Comparison of ENCODE assay signal across 1 cellular context in the genomic region with DNA sequence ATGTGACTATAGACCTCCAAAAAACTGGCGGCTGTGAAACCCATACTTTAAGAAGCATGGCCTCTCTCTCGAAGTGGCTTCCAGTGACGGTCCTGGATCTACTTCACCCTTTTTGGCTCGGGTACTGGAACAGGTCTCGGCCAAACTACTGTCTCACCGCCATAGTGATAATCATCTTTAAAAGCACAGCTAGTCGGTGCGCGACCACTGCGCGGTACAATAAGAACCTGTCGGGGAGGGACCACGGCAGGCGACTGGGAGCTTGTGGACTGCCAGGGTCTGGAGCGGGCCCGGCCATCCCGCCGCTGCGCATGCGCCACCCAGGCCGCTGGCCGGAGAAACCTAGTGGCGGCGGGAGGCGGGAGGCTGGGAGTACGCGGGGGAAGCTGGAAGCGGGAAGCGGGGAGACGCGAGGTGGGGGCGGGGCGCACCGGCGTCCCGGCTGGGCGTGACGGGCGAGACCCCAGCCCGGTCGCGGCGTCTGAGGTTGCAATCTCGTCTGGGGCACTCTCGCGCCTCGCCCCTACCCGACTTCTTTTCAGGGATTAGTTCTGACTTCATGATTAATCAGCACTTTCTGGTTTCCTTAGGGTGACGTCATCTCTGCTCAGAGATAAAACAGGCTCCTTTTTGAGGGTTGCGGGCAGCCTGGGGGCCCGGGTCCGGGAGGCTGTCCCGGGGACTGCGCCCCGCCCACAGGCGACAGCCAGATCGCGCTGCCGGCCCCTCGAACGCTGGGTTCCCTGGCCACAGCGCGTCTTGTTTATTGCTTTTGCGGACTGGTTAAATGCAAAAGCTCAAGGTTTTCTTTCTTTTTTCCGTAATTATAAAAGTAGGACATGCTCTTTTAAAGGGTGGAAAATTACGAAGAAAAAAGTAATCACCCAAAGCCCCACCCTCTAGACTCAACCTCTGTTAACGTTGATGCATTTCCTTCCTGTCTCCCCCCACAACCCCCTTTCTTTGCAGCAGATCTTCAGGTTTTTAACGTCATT.
TF ChIP-seq lines count a peak whose summit lies in the region.

No MANE protein-coding gene starts in this region.

TF ChIP-seq in K562, 482 proteins besides CTCF, POLR2A, EP300 and RAD21 (continued from another document and continues in another):
- TF ChIP-seq ZNF431 (CRISPR knock-in tag; IDR thresholded peaks at IDR 0.05) (peak; percentile 60; the same call in 1 of the 2 replicates), ZNF41 (CRISPR knock-in tag; conservative IDR thresholded peaks at IDR 0.05) (0 out of 2 replicates have a peak, but pooled peaks have one; percentile 13), CSDE1 (IDR thresholded peaks at IDR 0.05) (no peak), ZC3H11A (IDR thresholded peaks at IDR 0.05; ENCODE audit: low read depth, low read length) (no peak), TAF9B (IDR thresholded peaks at IDR 0.05; ENCODE audit: partially characterized antibody) (peak; percentile 64), POLR2AphosphoS2 (IDR thresholded peaks at IDR 0.05; ENCODE audit: low read length) (no peak), NCOA4 (IDR thresholded peaks at IDR 0.05; ENCODE audit: partially characterized antibody) (no peak), CEBPG (CRISPR knock-in tag; IDR thresholded peaks at IDR 0.05) (peak; percentile 64), CEBPG (tag; conservative IDR thresholded peaks at IDR 0.05 in 1 of 2, IDR thresholded peaks at IDR 0.05 in 1 of 2) (peak; percentile 49 to 73), ZNF224 (CRISPR knock-in tag; IDR thresholded peaks at IDR 0.05) (no peak), ZNF583 (CRISPR knock-in tag; IDR thresholded peaks at IDR 0.05) (peak; percentile 34), RBM15 (IDR thresholded peaks at IDR 0.05; ENCODE audit: insufficient read depth, low read length) (no peak), SMAD1 (IDR thresholded peaks at IDR 0.05; ENCODE audit: low read depth, low read length, partially characterized antibody) (peak; percentile 24), ZNF589 (CRISPR knock-in tag; IDR thresholded peaks at IDR 0.05; ENCODE audit: low read depth) (peak; percentile 75; the same call in 1 of the 2 replicates), ZNF124 (CRISPR knock-in tag; IDR thresholded peaks at IDR 0.05) (no peak), ARNT (IDR thresholded peaks at IDR 0.05) (no peak), BRF1 (IDR thresholded peaks at IDR 0.05; ENCODE audit: borderline replicate concordance, extremely low read depth, insufficient read length) (no peak), NFATC3 (IDR thresholded peaks at IDR 0.05) (no peak), PHF8 (IDR thresholded peaks at IDR 0.05; ENCODE audit: borderline replicate concordance, low read length) (peak; percentile 85), CBX2 (IDR thresholded peaks at IDR 0.05; ENCODE audit: insufficient read depth, low read length, poor library complexity, severe bottlenecking) (no peak), RBBP5 (IDR thresholded peaks at IDR 0.05; ENCODE audit: borderline replicate concordance, insufficient read depth, low read length, poor library complexity, severe bottlenecking) (peak; percentile 70)
- TF ChIP-seq, protein P1, sequence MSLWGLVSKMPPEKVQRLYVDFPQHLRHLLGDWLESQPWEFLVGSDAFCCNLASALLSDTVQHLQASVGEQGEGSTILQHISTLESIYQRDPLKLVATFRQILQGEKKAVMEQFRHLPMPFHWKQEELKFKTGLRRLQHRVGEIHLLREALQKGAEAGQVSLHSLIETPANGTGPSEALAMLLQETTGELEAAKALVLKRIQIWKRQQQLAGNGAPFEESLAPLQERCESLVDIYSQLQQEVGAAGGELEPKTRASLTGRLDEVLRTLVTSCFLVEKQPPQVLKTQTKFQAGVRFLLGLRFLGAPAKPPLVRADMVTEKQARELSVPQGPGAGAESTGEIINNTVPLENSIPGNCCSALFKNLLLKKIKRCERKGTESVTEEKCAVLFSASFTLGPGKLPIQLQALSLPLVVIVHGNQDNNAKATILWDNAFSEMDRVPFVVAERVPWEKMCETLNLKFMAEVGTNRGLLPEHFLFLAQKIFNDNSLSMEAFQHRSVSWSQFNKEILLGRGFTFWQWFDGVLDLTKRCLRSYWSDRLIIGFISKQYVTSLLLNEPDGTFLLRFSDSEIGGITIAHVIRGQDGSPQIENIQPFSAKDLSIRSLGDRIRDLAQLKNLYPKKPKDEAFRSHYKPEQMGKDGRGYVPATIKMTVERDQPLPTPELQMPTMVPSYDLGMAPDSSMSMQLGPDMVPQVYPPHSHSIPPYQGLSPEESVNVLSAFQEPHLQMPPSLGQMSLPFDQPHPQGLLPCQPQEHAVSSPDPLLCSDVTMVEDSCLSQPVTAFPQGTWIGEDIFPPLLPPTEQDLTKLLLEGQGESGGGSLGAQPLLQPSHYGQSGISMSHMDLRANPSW (CRISPR knock-in tag; IDR thresholded peaks at IDR 0.05) = no peak
- TF ChIP-seq, protein P2, sequence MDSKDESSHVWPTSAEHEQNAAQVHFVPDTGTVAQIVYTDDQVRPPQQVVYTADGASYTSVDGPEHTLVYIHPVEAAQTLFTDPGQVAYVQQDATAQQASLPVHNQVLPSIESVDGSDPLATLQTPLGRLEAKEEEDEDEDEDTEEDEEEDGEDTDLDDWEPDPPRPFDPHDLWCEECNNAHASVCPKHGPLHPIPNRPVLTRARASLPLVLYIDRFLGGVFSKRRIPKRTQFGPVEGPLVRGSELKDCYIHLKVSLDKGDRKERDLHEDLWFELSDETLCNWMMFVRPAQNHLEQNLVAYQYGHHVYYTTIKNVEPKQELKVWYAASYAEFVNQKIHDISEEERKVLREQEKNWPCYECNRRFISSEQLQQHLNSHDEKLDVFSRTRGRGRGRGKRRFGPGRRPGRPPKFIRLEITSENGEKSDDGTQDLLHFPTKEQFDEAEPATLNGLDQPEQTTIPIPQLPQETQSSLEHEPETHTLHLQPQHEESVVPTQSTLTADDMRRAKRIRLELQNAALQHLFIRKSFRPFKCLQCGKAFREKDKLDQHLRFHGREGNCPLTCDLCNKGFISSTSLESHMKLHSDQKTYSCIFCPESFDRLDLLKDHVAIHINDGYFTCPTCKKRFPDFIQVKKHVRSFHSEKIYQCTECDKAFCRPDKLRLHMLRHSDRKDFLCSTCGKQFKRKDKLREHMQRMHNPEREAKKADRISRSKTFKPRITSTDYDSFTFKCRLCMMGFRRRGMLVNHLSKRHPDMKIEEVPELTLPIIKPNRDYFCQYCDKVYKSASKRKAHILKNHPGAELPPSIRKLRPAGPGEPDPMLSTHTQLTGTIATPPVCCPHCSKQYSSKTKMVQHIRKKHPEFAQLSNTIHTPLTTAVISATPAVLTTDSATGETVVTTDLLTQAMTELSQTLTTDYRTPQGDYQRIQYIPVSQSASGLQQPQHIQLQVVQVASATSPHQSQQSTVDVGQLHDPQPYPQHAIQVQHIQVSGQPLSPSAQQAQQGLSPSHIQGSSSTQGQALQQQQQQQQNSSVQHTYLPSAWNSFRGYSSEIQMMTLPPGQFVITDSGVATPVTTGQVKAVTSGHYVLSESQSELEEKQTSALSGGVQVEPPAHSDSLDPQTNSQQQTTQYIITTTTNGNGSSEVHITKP (IDR thresholded peaks at IDR 0.05; ENCODE audit: partially characterized antibody) = peak; percentile 92
- TF ChIP-seq, protein P3, sequence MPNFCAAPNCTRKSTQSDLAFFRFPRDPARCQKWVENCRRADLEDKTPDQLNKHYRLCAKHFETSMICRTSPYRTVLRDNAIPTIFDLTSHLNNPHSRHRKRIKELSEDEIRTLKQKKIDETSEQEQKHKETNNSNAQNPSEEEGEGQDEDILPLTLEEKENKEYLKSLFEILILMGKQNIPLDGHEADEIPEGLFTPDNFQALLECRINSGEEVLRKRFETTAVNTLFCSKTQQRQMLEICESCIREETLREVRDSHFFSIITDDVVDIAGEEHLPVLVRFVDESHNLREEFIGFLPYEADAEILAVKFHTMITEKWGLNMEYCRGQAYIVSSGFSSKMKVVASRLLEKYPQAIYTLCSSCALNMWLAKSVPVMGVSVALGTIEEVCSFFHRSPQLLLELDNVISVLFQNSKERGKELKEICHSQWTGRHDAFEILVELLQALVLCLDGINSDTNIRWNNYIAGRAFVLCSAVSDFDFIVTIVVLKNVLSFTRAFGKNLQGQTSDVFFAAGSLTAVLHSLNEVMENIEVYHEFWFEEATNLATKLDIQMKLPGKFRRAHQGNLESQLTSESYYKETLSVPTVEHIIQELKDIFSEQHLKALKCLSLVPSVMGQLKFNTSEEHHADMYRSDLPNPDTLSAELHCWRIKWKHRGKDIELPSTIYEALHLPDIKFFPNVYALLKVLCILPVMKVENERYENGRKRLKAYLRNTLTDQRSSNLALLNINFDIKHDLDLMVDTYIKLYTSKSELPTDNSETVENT (CRISPR knock-in tag; IDR thresholded peaks at IDR 0.05) = no peak
- TF ChIP-seq, protein P4, sequence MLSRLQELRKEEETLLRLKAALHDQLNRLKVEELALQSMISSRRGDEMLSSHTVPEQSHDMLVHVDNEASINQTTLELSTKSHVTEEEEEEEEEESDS (CRISPR knock-in tag; IDR thresholded peaks at IDR 0.05) = no peak
- TF ChIP-seq, protein P5, sequence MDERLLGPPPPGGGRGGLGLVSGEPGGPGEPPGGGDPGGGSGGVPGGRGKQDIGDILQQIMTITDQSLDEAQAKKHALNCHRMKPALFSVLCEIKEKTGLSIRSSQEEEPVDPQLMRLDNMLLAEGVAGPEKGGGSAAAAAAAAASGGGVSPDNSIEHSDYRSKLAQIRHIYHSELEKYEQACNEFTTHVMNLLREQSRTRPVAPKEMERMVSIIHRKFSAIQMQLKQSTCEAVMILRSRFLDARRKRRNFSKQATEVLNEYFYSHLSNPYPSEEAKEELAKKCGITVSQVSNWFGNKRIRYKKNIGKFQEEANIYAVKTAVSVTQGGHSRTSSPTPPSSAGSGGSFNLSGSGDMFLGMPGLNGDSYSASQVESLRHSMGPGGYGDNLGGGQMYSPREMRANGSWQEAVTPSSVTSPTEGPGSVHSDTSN (CRISPR knock-in tag; IDR thresholded peaks at IDR 0.05; ENCODE audit: low read depth) = no peak
- TF ChIP-seq, protein P5 (tag; conservative IDR thresholded peaks at IDR 0.05; ENCODE audit: low read depth) = no peak
- TF ChIP-seq, protein P6, sequence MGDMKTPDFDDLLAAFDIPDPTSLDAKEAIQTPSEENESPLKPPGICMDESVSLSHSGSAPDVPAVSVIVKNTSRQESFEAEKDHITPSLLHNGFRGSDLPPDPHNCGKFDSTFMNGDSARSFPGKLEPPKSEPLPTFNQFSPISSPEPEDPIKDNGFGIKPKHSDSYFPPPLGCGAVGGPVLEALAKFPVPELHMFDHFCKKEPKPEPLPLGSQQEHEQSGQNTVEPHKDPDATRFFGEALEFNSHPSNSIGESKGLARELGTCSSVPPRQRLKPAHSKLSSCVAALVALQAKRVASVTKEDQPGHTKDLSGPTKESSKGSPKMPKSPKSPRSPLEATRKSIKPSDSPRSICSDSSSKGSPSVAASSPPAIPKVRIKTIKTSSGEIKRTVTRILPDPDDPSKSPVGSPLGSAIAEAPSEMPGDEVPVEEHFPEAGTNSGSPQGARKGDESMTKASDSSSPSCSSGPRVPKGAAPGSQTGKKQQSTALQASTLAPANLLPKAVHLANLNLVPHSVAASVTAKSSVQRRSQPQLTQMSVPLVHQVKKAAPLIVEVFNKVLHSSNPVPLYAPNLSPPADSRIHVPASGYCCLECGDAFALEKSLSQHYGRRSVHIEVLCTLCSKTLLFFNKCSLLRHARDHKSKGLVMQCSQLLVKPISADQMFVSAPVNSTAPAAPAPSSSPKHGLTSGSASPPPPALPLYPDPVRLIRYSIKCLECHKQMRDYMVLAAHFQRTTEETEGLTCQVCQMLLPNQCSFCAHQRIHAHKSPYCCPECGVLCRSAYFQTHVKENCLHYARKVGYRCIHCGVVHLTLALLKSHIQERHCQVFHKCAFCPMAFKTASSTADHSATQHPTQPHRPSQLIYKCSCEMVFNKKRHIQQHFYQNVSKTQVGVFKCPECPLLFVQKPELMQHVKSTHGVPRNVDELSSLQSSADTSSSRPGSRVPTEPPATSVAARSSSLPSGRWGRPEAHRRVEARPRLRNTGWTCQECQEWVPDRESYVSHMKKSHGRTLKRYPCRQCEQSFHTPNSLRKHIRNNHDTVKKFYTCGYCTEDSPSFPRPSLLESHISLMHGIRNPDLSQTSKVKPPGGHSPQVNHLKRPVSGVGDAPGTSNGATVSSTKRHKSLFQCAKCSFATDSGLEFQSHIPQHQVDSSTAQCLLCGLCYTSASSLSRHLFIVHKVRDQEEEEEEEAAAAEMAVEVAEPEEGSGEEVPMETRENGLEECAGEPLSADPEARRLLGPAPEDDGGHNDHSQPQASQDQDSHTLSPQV (IDR thresholded peaks at IDR 0.05) = peak; percentile 90
- TF ChIP-seq, protein P7, sequence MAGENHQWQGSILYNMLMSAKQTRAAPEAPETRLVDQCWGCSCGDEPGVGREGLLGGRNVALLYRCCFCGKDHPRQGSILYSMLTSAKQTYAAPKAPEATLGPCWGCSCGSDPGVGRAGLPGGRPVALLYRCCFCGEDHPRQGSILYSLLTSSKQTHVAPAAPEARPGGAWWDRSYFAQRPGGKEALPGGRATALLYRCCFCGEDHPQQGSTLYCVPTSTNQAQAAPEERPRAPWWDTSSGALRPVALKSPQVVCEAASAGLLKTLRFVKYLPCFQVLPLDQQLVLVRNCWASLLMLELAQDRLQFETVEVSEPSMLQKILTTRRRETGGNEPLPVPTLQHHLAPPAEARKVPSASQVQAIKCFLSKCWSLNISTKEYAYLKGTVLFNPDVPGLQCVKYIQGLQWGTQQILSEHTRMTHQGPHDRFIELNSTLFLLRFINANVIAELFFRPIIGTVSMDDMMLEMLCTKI (IDR thresholded peaks at IDR 0.05; ENCODE audit: partially characterized antibody) = no peak
- TF ChIP-seq, protein P8, sequence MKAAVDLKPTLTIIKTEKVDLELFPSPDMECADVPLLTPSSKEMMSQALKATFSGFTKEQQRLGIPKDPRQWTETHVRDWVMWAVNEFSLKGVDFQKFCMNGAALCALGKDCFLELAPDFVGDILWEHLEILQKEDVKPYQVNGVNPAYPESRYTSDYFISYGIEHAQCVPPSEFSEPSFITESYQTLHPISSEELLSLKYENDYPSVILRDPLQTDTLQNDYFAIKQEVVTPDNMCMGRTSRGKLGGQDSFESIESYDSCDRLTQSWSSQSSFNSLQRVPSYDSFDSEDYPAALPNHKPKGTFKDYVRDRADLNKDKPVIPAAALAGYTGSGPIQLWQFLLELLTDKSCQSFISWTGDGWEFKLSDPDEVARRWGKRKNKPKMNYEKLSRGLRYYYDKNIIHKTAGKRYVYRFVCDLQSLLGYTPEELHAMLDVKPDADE (conservative IDR thresholded peaks at IDR 0.05; ENCODE audit: control insufficient read depth, low read depth, low read length) = peak; percentile 46; the same call in 1 of the 2 replicates
